ENCODE assay signal across 18 cellular contexts in the genomic region with DNA sequence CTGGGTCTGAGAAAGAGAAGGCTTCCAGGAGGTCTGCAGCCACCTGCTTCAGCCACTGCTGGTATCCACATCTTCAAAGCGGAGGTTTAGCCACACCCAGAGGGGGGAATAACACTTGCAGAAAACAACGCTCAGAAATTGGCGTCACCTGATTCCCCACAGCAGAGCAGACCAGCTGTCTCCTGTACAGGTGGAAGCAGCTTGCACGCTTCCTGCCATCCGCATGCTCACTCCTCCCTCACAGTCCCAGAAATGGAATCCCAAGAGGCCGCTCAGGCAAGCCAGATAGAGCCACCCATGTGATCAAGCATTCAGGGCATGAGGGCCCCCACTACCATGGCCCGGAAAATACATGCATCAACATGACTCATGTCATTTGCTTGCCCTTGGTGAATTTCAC.
DNase-seq lines count a peak whose midpoint lies in the region; ATAC-seq and TF ChIP-seq lines count a peak whose summit lies in the region.
"Had no signal": no experiment of that assay in that cellular context is flagged by ENCODE, and none has a peak within 500 bp of the region (broad histone marks: within the 10 kb centered on the region; RNA-seq: fewer than 3 reads in every experiment).

No MANE protein-coding gene starts in this region.

- intact Hi-C loops in posterior vena cava (cut with DNase I), result no loop called here
- intact Hi-C loops in transverse colon (cut with DNase I; ENCODE audit: low total_unique reads), result no loop called here
- intact Hi-C loops in lower leg skin (cut with DNase I; ENCODE audit: low total_unique reads), result no loop called here

- H3K4me1 ChIP-seq in transverse colon, result no peaks in the 10 kb centered on the region

- peaks cover 28% of the 10 kb centered on the region for H3K27me3 ChIP-seq in transverse colon
- H3K27me3 ChIP-seq: SJSA1 had no signal

- DNase-seq in SHP77 (lab: John Stamatoyannopoulos, UW) (peak; percentile 1 to 10), SHP77 treated with DMSO at 0.1 percent for 48 hours (lab: John Stamatoyannopoulos, UW) (no peak), NAMALWA (ENCODE audit: low spot score) (peak; percentile 66), NCI-H748 treated with DMSO at 0.1 percent for 48 hours (lab: John Stamatoyannopoulos, UW) (peak; percentile 68), posterior vena cava (ENCODE audit: low spot score) (peak; percentile 61), transverse colon (no peak), lower leg skin (ENCODE audit: low spot score in 2 of 2) (no peak)
- DNase-seq: Calu3; CD4-positive, CD25-positive, alpha-beta regulatory T cell; GDM1; HCEC 1CT; IMR-90; NCI-H1694 treated with DMSO at 0.1 percent for 48 hours; NCI-H226; NCI-H774; SW 1271 had no signal

- no peak for TF ChIP-seq POLR2A in transverse colon (IDR thresholded peaks at IDR 0.05)
- TF ChIP-seq POLR2A in lower leg skin (IDR thresholded peaks at IDR 0.05), result no peak

- H3K4me3 ChIP-seq in transverse colon (no peak overlapping the region), lower leg skin (ENCODE audit: low read depth, poor library complexity, severe bottlenecking) (no peak overlapping the region)
- H3K4me3 ChIP-seq: SJSA1 had no signal

- ATAC-seq in HG03139 (IDR thresholded peaks at IDR 0.05; ENCODE audit: unreplicated experiment), result no peak

- in situ Hi-C loops in transverse colon (cut with MboI; ENCODE audit: low pct_ligation_motif_present in 1 of 4, low pct_unique_long_range_greater_than_20kb in 1 of 4, low sequenced_read_pairs in 3 of 4), result no loop called here

- H3K27ac ChIP-seq in transverse colon, result no peak overlapping the region
- H3K27ac ChIP-seq: SJSA1 had no signal

- no peaks in the 10 kb centered on the region for H3K9me3 ChIP-seq in transverse colon
- H3K9me3 ChIP-seq: SJSA1 had no signal

- 58% methylated on average over 7 of the region's 7 CpGs; no CpG with 5 or more reads in 1 of the 2 donors for WGBS in transverse colon (ENCODE audit: low coverage in 1 of 2), 2 donors
- 34 to 54% methylated on average over 7 of the region's 7 CpGs for WGBS in lower leg skin, 2 donors

- H3K36me3 ChIP-seq in transverse colon, result no peaks in the 10 kb centered on the region
- H3K36me3 ChIP-seq: SJSA1 had no signal

- TF ChIP-seq CTCF in transverse colon (IDR thresholded peaks at IDR 0.05) (no peak), lower leg skin (IDR thresholded peaks at IDR 0.05) (no peak)

- TF ChIP-seq EP300 in transverse colon (IDR thresholded peaks at IDR 0.05; ENCODE audit: low read depth), result no peak

Comparison
In these comparisons a context has a peak if more than half of its experiments do, and no peak if none do; other contexts are left out.
1. DNase-seq: peak in SHP77 (2 of 2), NAMALWA (single experiment), NCI-H748 treated with DMSO at 0.1 percent for 48 hours (single experiment) and posterior vena cava (single experiment); none in SHP77 treated with DMSO at 0.1 percent for 48 hours (single experiment), transverse colon (single experiment) and lower leg skin (0 of 2).